Comparison of ENCODE assay signal across 11 cellular contexts in the genomic region with DNA sequence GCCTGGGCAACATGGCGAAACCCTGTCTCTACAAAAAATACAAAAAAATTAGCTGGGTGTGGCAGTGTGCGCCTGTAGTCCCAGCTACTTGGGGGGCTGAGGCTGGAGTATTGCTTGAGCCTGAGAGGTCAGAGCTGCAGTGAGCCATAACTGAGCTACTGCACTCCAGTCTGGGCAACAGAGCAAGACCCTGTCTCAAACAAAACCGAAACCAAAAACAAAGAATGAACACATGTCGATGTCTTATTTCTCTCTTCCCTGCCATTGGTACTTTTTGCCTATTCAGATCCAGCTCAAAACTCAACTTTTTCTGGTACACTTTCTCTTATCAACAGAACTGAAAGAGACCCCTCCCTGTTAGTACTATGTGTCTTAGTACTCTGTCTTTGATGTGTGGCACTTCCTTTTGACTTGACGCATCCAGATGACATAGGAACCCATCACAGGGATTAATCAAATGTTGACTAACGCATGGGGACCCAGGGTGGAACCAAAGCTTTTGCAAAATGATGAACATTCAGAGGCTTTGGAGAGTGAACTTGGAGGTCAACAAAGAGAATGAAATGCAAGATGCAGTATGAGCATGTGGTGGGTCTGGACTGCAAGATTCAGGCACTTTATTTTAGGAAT. TPM values are rescaled to one million over a fixed set of nuclear protein-coding genes. Genes with fewer than 3 reads are reported as not detected.
A peak's percentile ranks its signal among the peaks of the same experiment; 100 is the strongest.
DNase-seq lines count a peak whose midpoint lies in the region; ATAC-seq and TF ChIP-seq lines count a peak whose summit lies in the region.
"Had no signal": no experiment of that assay in that cellular context is flagged by ENCODE, and none has a peak within 500 bp of the region (broad histone marks: within the 10 kb centered on the region; RNA-seq: fewer than 3 reads in every experiment).

No MANE protein-coding gene starts in this region.

- peaks cover 14% of the 10 kb centered on the region for H3K27me3 Mint-ChIP-seq in activated CD4-positive, alpha-beta memory T cell treated with anti-CD3 and anti-CD28 coated beads for 36 hours
- no peaks in the 10 kb centered on the region for H3K27me3 Mint-ChIP-seq in osteocyte (ENCODE audit: unreplicated experiment)

- ATAC-seq in GM18498 (IDR thresholded peaks at IDR 0.05; ENCODE audit: unreplicated experiment) (peak; percentile 43), GM21515 (IDR thresholded peaks at IDR 0.05; ENCODE audit: unreplicated experiment) (peak; percentile 64)

- H3K4me1 Mint-ChIP-seq in activated CD4-positive, alpha-beta memory T cell treated with anti-CD3 and anti-CD28 coated beads for 36 hours (ENCODE audit: low read depth) = peaks cover 34% of the 10 kb centered on the region
- H3K4me1 Mint-ChIP-seq in osteocyte (ENCODE audit: unreplicated experiment) = peaks cover 27% of the 10 kb centered on the region

- H3K27ac Mint-ChIP-seq in activated CD4-positive, alpha-beta memory T cell treated with anti-CD3 and anti-CD28 coated beads for 36 hours = peak overlapping the region; percentile 71
- peak overlapping the region; percentile 74 for H3K27ac Mint-ChIP-seq in osteocyte (ENCODE audit: unreplicated experiment)

- no peaks in the 10 kb centered on the region for H3K36me3 Mint-ChIP-seq in activated CD4-positive, alpha-beta memory T cell treated with anti-CD3 and anti-CD28 coated beads for 36 hours
- H3K36me3 Mint-ChIP-seq in osteocyte (ENCODE audit: unreplicated experiment) = no peaks in the 10 kb centered on the region

- DNase-seq in activated CD4-positive, alpha-beta memory T cell treated with anti-CD3 and anti-CD28 coated beads for 36 hours = peak; percentile 38
- DNase-seq in osteocyte (ENCODE audit: extremely low spot score, unreplicated experiment) (no peak), NCI-H1694 (lab: John Stamatoyannopoulos, UW) (no peak), anterior cingulate cortex (lab: John Stamatoyannopoulos, UW) (no peak), ACHN (no peak)
- DNase-seq in stimulated activated naive CD4-positive, alpha-beta T cell treated with Interleukin-2 at 50 U/mL for 16 hours (lab: John Stamatoyannopoulos, UW) = no peak
- DNase-seq: activated effector memory CD4-positive, alpha-beta T cell treated with Interleukin-2 at 50 U/mL for 16 hours; MV-4-11; SJCRH30 had no signal

- no peak for TF ChIP-seq CTCF in osteocyte (IDR thresholded peaks at IDR 0.05)

- intact Hi-C loops in activated CD4-positive, alpha-beta memory T cell treated with anti-CD3 and anti-CD28 coated beads for 36 hours (cut with micrococcal nuclease) = loop anchor here (5.0 to 10.0 kb wide), 2 partner anchors 88 to 190 kb away; no protein-coding TSS in a partner anchor

- in situ Hi-C loops in ACHN (cut with HindIII; ENCODE audit: low pct_ligation_motif_present, low pct_unique_long_range_greater_than_20kb, low sequenced_read_pairs) = no loop called here

- CTCF ChIA-PET in activated CD4-positive, alpha-beta memory T cell treated with anti-CD3 and anti-CD28 coated beads for 36 hours (lab: Charles Lee) = interaction anchor here (0.9 kb wide), 1 partner anchor 50 kb away, joined by 3 read pairs; no protein-coding TSS in a partner anchor

- peak overlapping the region; percentile 33 for H3K4me3 Mint-ChIP-seq in activated CD4-positive, alpha-beta memory T cell treated with anti-CD3 and anti-CD28 coated beads for 36 hours
- H3K4me3 Mint-ChIP-seq in osteocyte (ENCODE audit: unreplicated experiment) = no peak overlapping the region

- POLR2A ChIA-PET in activated CD4-positive, alpha-beta memory T cell treated with anti-CD3 and anti-CD28 coated beads for 36 hours (lab: Charles Lee) = no interaction called here

- H3K9me3 Mint-ChIP-seq in activated CD4-positive, alpha-beta memory T cell treated with anti-CD3 and anti-CD28 coated beads for 36 hours = no peaks in the 10 kb centered on the region
- no peaks in the 10 kb centered on the region for H3K9me3 Mint-ChIP-seq in osteocyte (ENCODE audit: unreplicated experiment)

RNA-seq across cellular contexts. Expression of gene AKAP12, which starts 44.8 kb away (rescaled TPM):
- total RNA-seq in activated CD4-positive, alpha-beta memory T cell treated with anti-CD3 and anti-CD28 coated beads for 36 hours = 1 to 10 TPM; 3.6 to 3.8 TPM
- 154 and 165 TPM in 2 replicates for total RNA-seq in osteocyte

Comparison
In these comparisons a context has a peak if more than half of its experiments do, and no peak if none do; other contexts are left out.
1. RNA of gene AKAP12, which starts 44.8 kb away (total RNA-seq): 154 to 165 TPM in osteocyte; 3.6 to 3.8 TPM in activated CD4-positive, alpha-beta memory T cell treated with anti-CD3 and anti-CD28 coated beads for 36 hours; every median in the first group is over 10 times any median in the second.